In genomic region chr11:59267738-59268475, GRCh38 we compare ENCODE assay signal across 17 cellular contexts. TPM values are rescaled to one million over a fixed set of nuclear protein-coding genes. Genes with fewer than 3 reads are reported as not detected.
A peak's percentile ranks its signal among the peaks of the same experiment; 100 is the strongest.
DNase-seq lines count a peak whose midpoint lies in the region; ATAC-seq and TF ChIP-seq lines count a peak whose summit lies in the region.
"Had no signal": no experiment of that assay in that cellular context is flagged by ENCODE, and none has a peak within 500 bp of the region (broad histone marks: within the 10 kb centered on the region; RNA-seq: fewer than 3 reads in every experiment).

No MANE protein-coding gene starts in this region.

- CTCF ChIA-PET in MCF 10A (lab: Yijun Ruan, JAX), result interaction anchor here (0.5 to 0.7 kb wide), 4 partner anchors 81 to 1457 kb away, joined by 3 read pairs; no protein-coding TSS in a partner anchor

- H3K9me3 Mint-ChIP-seq in MCF 10A (ENCODE audit: unreplicated experiment), result no peaks in the 10 kb centered on the region
- no peaks in the 10 kb centered on the region for H3K9me3 Mint-ChIP-seq in stimulated activated naive B cell treated with anti-CD40 and anti-IgM and Interleukin-4, amounts not matched to agents 10 μg/mL and 1 μg/mL and 100 μg/mL, for 72 hours
- H3K9me3 Mint-ChIP-seq: activated naive CD4-positive, alpha-beta T cell treated with anti-CD3 and anti-CD28 coated beads, Interleukin-2, amount 50 U/mL, for 24 hours; brain; CD8-positive, alpha-beta T cell; natural killer cell; T-helper 1 cell treated with Interleukin-12 subunit alpha and Interleukin-12 subunit beta and Interleukin-4 antibody, amounts not matched to agents 30 μg/mL and 1 μg/mL, for 36 hours had no signal

- ATAC-seq in GM19452 (IDR thresholded peaks at IDR 0.05; ENCODE audit: unreplicated experiment) (peak; percentile 10), HG03457 (IDR thresholded peaks at IDR 0.05; ENCODE audit: unreplicated experiment) (peak; percentile 16)
- ATAC-seq in stimulated activated naive B cell treated with anti-CD40 and anti-IgM and Interleukin-4, amounts not matched to agents 10 μg/mL and 1 μg/mL and 100 μg/mL, for 72 hours (replicated peaks), result peak; percentile 8 to 21
- ATAC-seq: CD8-positive, alpha-beta T cell; natural killer cell had no signal

- no peaks in the 10 kb centered on the region for H3K36me3 Mint-ChIP-seq in MCF 10A (ENCODE audit: insufficient read depth, unreplicated experiment)
- H3K36me3 Mint-ChIP-seq in stimulated activated naive B cell treated with anti-CD40 and anti-IgM and Interleukin-4, amounts not matched to agents 10 μg/mL and 1 μg/mL and 100 μg/mL, for 72 hours, result peaks cover 0 to 5% of the 10 kb centered on the region in 2 donors
- H3K36me3 Mint-ChIP-seq: activated naive CD4-positive, alpha-beta T cell treated with anti-CD3 and anti-CD28 coated beads, Interleukin-2, amount 50 U/mL, for 24 hours; brain; CD8-positive, alpha-beta T cell; natural killer cell had no signal

- POLR2A ChIA-PET in MCF 10A (lab: Yijun Ruan, JAX), result no interaction called here

- H3K27ac Mint-ChIP-seq in MCF 10A (ENCODE audit: low read depth, unreplicated experiment), result no peak overlapping the region
- H3K27ac Mint-ChIP-seq in stimulated activated naive B cell treated with anti-CD40 and anti-IgM and Interleukin-4, amounts not matched to agents 10 μg/mL and 1 μg/mL and 100 μg/mL, for 72 hours, result peak overlapping the region; percentile 94
- H3K27ac Mint-ChIP-seq: activated naive CD4-positive, alpha-beta T cell treated with anti-CD3 and anti-CD28 coated beads, Interleukin-2, amount 50 U/mL, for 24 hours; CD8-positive, alpha-beta T cell; natural killer cell; T-helper 1 cell treated with Interleukin-12 subunit alpha and Interleukin-12 subunit beta and Interleukin-4 antibody, amounts not matched to agents 30 μg/mL and 1 μg/mL, for 36 hours had no signal

- no peak overlapping the region for H3K4me3 Mint-ChIP-seq in MCF 10A (ENCODE audit: unreplicated experiment)
- no peak overlapping the region for H3K4me3 Mint-ChIP-seq in stimulated activated naive B cell treated with anti-CD40 and anti-IgM and Interleukin-4, amounts not matched to agents 10 μg/mL and 1 μg/mL and 100 μg/mL, for 72 hours
- H3K4me3 Mint-ChIP-seq: activated naive CD4-positive, alpha-beta T cell treated with anti-CD3 and anti-CD28 coated beads, Interleukin-2, amount 50 U/mL, for 24 hours; brain; CD8-positive, alpha-beta T cell; natural killer cell; T-helper 1 cell treated with Interleukin-12 subunit alpha and Interleukin-12 subunit beta and Interleukin-4 antibody, amounts not matched to agents 30 μg/mL and 1 μg/mL, for 36 hours had no signal

- no TSS peak for BruUV-seq in MCF 10A (replicated peaks; lab: Mats Ljungman, UMichigan)

- H3K27me3 Mint-ChIP-seq in MCF 10A (ENCODE audit: insufficient read depth, unreplicated experiment), result no peaks in the 10 kb centered on the region
- H3K27me3 Mint-ChIP-seq in stimulated activated naive B cell treated with anti-CD40 and anti-IgM and Interleukin-4, amounts not matched to agents 10 μg/mL and 1 μg/mL and 100 μg/mL, for 72 hours, result no peaks in the 10 kb centered on the region
- H3K27me3 Mint-ChIP-seq: activated naive CD4-positive, alpha-beta T cell treated with anti-CD3 and anti-CD28 coated beads, Interleukin-2, amount 50 U/mL, for 24 hours had no signal

- intact Hi-C loops in MCF 10A (cut with micrococcal nuclease), result no loop called here

- peaks cover 7% of the 10 kb centered on the region for H3K4me1 Mint-ChIP-seq in MCF 10A (ENCODE audit: insufficient read depth, unreplicated experiment)
- H3K4me1 Mint-ChIP-seq in stimulated activated naive B cell treated with anti-CD40 and anti-IgM and Interleukin-4, amounts not matched to agents 10 μg/mL and 1 μg/mL and 100 μg/mL, for 72 hours, result peaks cover 66 to 97% of the 10 kb centered on the region in 2 donors
- H3K4me1 Mint-ChIP-seq: brain had no signal

- no peak for TF ChIP-seq CTCF in MCF 10A (IDR thresholded peaks at IDR 0.05; ENCODE audit: unreplicated experiment)

- DNase-seq in MCF 10A (ENCODE audit: unreplicated experiment), result peak; percentile 61
- DNase-seq in stimulated activated naive B cell treated with anti-CD40 and anti-IgM and Interleukin-4, amounts not matched to agents 10 μg/mL and 1 μg/mL and 100 μg/mL, for 72 hours, result no peak
- DNase-seq in NCI-H1417 (lab: John Stamatoyannopoulos, UW), result no peak
- DNase-seq in NK-92 treated with Interleukin-12 subunit alpha and Interleukin-12 subunit beta, amount 100 ng/mL, for 24 hours (lab: John Stamatoyannopoulos, UW), result no peak
- no peak for DNase-seq in NCI-H510A (lab: John Stamatoyannopoulos, UW)
- DNase-seq: activated CD4-positive, CD25-positive, alpha-beta regulatory T cell treated with anti-CD3 and anti-CD28 coated beads, Interleukin-2, amount 50 U/mL, for 72 hours; CD8-positive, alpha-beta T cell; natural killer cell; NCI-H1930; NCI-H524 treated with DMSO at 0.1 percent for 48 hours; substantia nigra had no signal

RNA-seq across cellular contexts. Expression of gene MPEG1, which starts 55.2 kb away (rescaled TPM):
- not detected in 2 replicates for total RNA-seq in MCF 10A (2022)
- total RNA-seq: LHCN-M2 had no signal
